In genomic region chr1:246364415-246364941, GRCh38 we compare ENCODE assay signal across 12 cellular contexts.
DNase-seq lines count a peak whose midpoint lies in the region; ATAC-seq and TF ChIP-seq lines count a peak whose summit lies in the region.
"Had no signal": no experiment of that assay in that cellular context is flagged by ENCODE, and none has a peak within 500 bp of the region (broad histone marks: within the 10 kb centered on the region; RNA-seq: fewer than 3 reads in every experiment).

No MANE protein-coding gene starts in this region.

- H3K27ac Mint-ChIP-seq in osteocyte (ENCODE audit: unreplicated experiment), result no peak overlapping the region

- H3K4me1 Mint-ChIP-seq in osteocyte (ENCODE audit: unreplicated experiment), result peaks cover 11% of the 10 kb centered on the region

- H3K27me3 Mint-ChIP-seq in osteocyte (ENCODE audit: unreplicated experiment), result no peaks in the 10 kb centered on the region

- peaks cover 5% of the 10 kb centered on the region for H3K36me3 Mint-ChIP-seq in osteocyte (ENCODE audit: unreplicated experiment)

- H3K27ac ChIP-seq in esophagus muscularis mucosa (replicated peaks in 1 of 4), result no peak overlapping the region
- H3K27ac ChIP-seq: breast epithelium, psoas muscle had no signal

- no peak for TF ChIP-seq EP300 in esophagus muscularis mucosa (IDR thresholded peaks at IDR 0.05)

- H3K4me3 ChIP-seq in esophagus muscularis mucosa, result no peak overlapping the region
- H3K4me3 ChIP-seq: breast epithelium, psoas muscle had no signal

- H3K4me3 Mint-ChIP-seq in osteocyte (ENCODE audit: unreplicated experiment), result no peak overlapping the region

- peak; percentile 67 for ATAC-seq in GM21447 (IDR thresholded peaks at IDR 0.05; ENCODE audit: unreplicated experiment)
- peak; percentile 63 for ATAC-seq in HG03196 (IDR thresholded peaks at IDR 0.05; ENCODE audit: unreplicated experiment)
- ATAC-seq: psoas muscle had no signal

- H3K9me3 ChIP-seq in esophagus muscularis mucosa, result no peaks in the 10 kb centered on the region
- H3K9me3 ChIP-seq: psoas muscle had no signal

- H3K9me3 Mint-ChIP-seq in osteocyte (ENCODE audit: unreplicated experiment), result peaks cover 9% of the 10 kb centered on the region

- intact Hi-C loops in esophagus muscularis mucosa (cut with DNase I), result no loop called here

- TF ChIP-seq POLR2A in esophagus muscularis mucosa (IDR thresholded peaks at IDR 0.05; ENCODE audit: low read depth), result no peak

- no peaks in the 10 kb centered on the region for H3K4me1 ChIP-seq in esophagus muscularis mucosa
- H3K4me1 ChIP-seq: breast epithelium, psoas muscle had no signal

- WGBS in esophagus muscularis mucosa, result 93% methylated on average over 6 of the region's 6 CpGs

- peak; percentile 5 for DNase-seq in activated naive CD4-positive, alpha-beta T cell treated with Interleukin-2 at 50 U/mL for 16 hours
- DNase-seq in activated naive CD4-positive, alpha-beta T cell (lab: John Stamatoyannopoulos, UW), result no peak
- DNase-seq in myocyte (ENCODE audit: low read depth) (peak; percentile 7), osteocyte (ENCODE audit: extremely low spot score, unreplicated experiment) (no peak), esophagus muscularis mucosa (ENCODE audit: extremely low spot score) (no peak)
- DNase-seq in activated CD8-positive, alpha-beta memory T cell treated with anti-CD3 and anti-CD28 coated beads, Interleukin-2, amount 50 U/mL, for 4 hours, result no peak
- DNase-seq: activated CD4-positive, alpha-beta T cell treated with anti-CD3 and anti-CD28 coated beads for 48 hours; NCI-H1694; psoas muscle had no signal

- TF ChIP-seq CTCF in osteocyte (IDR thresholded peaks at IDR 0.05) (no peak), esophagus muscularis mucosa (IDR thresholded peaks at IDR 0.05) (no peak)

- H3K27me3 ChIP-seq in esophagus muscularis mucosa, result no peaks in the 10 kb centered on the region
- H3K27me3 ChIP-seq: breast epithelium had no signal

- H3K36me3 ChIP-seq in esophagus muscularis mucosa, result no peaks in the 10 kb centered on the region
- H3K36me3 ChIP-seq: breast epithelium had no signal

Comparison
In these comparisons a context has a peak if more than half of its experiments do, and no peak if none do; other contexts are left out.
1. DNase-seq: peak in activated naive CD4-positive, alpha-beta T cell treated with Interleukin-2 at 50 U/mL for 16 hours (single experiment) and myocyte (single experiment); none in activated naive CD4-positive, alpha-beta T cell (0 of 4), osteocyte (single experiment), esophagus muscularis mucosa (single experiment) and activated CD8-positive, alpha-beta memory T cell treated with anti-CD3 and anti-CD28 coated beads, Interleukin-2, amount 50 U/mL, for 4 hours (single experiment).